Comparison of ENCODE assay signal across 23 cellular contexts in genomic region chr2:101351207-101351606, GRCh38. TPM values are rescaled to one million over a fixed set of nuclear protein-coding genes. Genes with fewer than 3 reads are reported as not detected.
DNase-seq lines count a peak whose midpoint lies in the region; ATAC-seq, FAIRE-seq and TF ChIP-seq lines count a peak whose summit lies in the region.
"Had no signal": no experiment of that assay in that cellular context is flagged by ENCODE, and none has a peak within 500 bp of the region (broad histone marks: within the 10 kb centered on the region; RNA-seq: fewer than 3 reads in every experiment).

No MANE protein-coding gene starts in this region.

- H3K4me1 Mint-ChIP-seq in Caco-2 (ENCODE audit: low read depth, unreplicated experiment), result peaks cover 49% of the 10 kb centered on the region
- peaks cover 4 to 9% of the 10 kb centered on the region in 2 donors for H3K4me1 Mint-ChIP-seq in effector memory CD8-positive, alpha-beta T cell (ENCODE audit: low read depth in 2 of 2)

- no peaks in the 10 kb centered on the region for H3K23me2 ChIP-seq in H1 (ENCODE audit: low read depth, low read length)

- no peaks in the 10 kb centered on the region for H3K9me3 Mint-ChIP-seq in Caco-2 (ENCODE audit: unreplicated experiment)
- no peaks in the 10 kb centered on the region for H3K9me3 Mint-ChIP-seq in effector memory CD8-positive, alpha-beta T cell
- H3K9me3 Mint-ChIP-seq: GM23338, HFFc6, IgD-negative memory B cell had no signal

- H3K79me1 ChIP-seq in H1 (ENCODE audit: low read depth, low read length), result no peaks in the 10 kb centered on the region
- no peaks in the 10 kb centered on the region for H3K79me1 ChIP-seq in neuronal stem cell (ENCODE audit: low read depth, low read length)

- H3K4me3 Mint-ChIP-seq in Caco-2 (ENCODE audit: unreplicated experiment), result no peak overlapping the region
- no peak overlapping the region for H3K4me3 Mint-ChIP-seq in effector memory CD8-positive, alpha-beta T cell
- H3K4me3 Mint-ChIP-seq: CD14-positive monocyte; CD8-positive, alpha-beta memory T cell; GM23338; HFFc6; IgD-negative memory B cell had no signal

- H3K27ac ChIP-seq in angular gyrus (ENCODE audit: low read depth, low read length) (peak overlapping the region; percentile 85), H1 (ENCODE audit: low read depth, low read length) (no peak overlapping the region), neuronal stem cell (replicated peaks; ENCODE audit: low read length) (no peak overlapping the region), HepG2 (ENCODE audit: extremely low read length, insufficient read depth, low read length) (no peak overlapping the region)
- H3K27ac ChIP-seq: BLaER1 had no signal

- no peak overlapping the region for H4K8ac ChIP-seq in H1 (ENCODE audit: extremely low read depth, insufficient read depth, low read length)
- no peak overlapping the region for H4K8ac ChIP-seq in neuronal stem cell (ENCODE audit: low read depth, low read length)

- H3K79me2 ChIP-seq in H1 (ENCODE audit: control insufficient read depth in 1 of 2, insufficient read depth in 2 of 2, low read length in 2 of 2), result no peaks in the 10 kb centered on the region
- no peaks in the 10 kb centered on the region for H3K79me2 ChIP-seq in HepG2 (ENCODE audit: insufficient read depth, low read length)

- H2AFZ ChIP-seq in H1 (ENCODE audit: low read length) (no peak overlapping the region), neuronal stem cell (ENCODE audit: low read length) (no peak overlapping the region), HepG2 (ENCODE audit: low read length) (no peak overlapping the region)
- H2AFZ ChIP-seq: GM23338 had no signal

- FAIRE-seq in H1 (lab: Jason Lieb, UNC), result no peak
- no peak for FAIRE-seq in HepG2 (lab: Jason Lieb, UNC)
- FAIRE-seq: D721Med, HTR-8/SVneo had no signal

- H3K4me3 ChIP-seq in Caco-2 (ENCODE audit: low read depth, low read length) (no peak overlapping the region), H1 (ENCODE audit: extremely low read depth in 1 of 4, insufficient read depth in 2 of 4, low read depth in 3 of 4, low read length in 4 of 4) (no peak overlapping the region), neuronal stem cell (ENCODE audit: low read length in 2 of 2) (no peak overlapping the region), HepG2 (replicated peaks in 1 of 3; ENCODE audit: insufficient read depth in 1 of 3, low read depth in 2 of 3, low read length in 3 of 3) (no peak overlapping the region)
- H3K4me3 ChIP-seq: BLaER1, GM23338 had no signal

- no peak overlapping the region for H3K9ac ChIP-seq in H1 (replicated peaks in 1 of 4; ENCODE audit: extremely low read depth in 1 of 4, low read depth in 3 of 4, low read length in 3 of 4)
- H3K9ac ChIP-seq in neuronal stem cell (ENCODE audit: low read depth, low read length, poor library complexity), result no peak overlapping the region
- H3K9ac ChIP-seq in HepG2 (ENCODE audit: insufficient read depth, low read depth, low read length), result no peak overlapping the region
- H3K9ac ChIP-seq: BLaER1 had no signal

- H2BK15ac ChIP-seq in H1 (ENCODE audit: low read length) (no peak overlapping the region), neuronal stem cell (ENCODE audit: low read length) (no peak overlapping the region)

- peak overlapping the region; percentile 80 for H3K27ac Mint-ChIP-seq in Caco-2 (ENCODE audit: unreplicated experiment)
- H3K27ac Mint-ChIP-seq in effector memory CD8-positive, alpha-beta T cell, result no peak overlapping the region
- H3K27ac Mint-ChIP-seq: GM23338, HFFc6, IgD-negative memory B cell had no signal

- H3K9me3 ChIP-seq in Caco-2 (no peaks in the 10 kb centered on the region), H1 (ENCODE audit: insufficient read depth in 2 of 2, low read depth in 1 of 2, low read length in 1 of 2) (no peaks in the 10 kb centered on the region), neuronal stem cell (replicated peaks in 1 of 2; ENCODE audit: control insufficient read depth in 2 of 2, insufficient read depth in 1 of 2, low read depth in 1 of 2, low read length in 2 of 2) (no peaks in the 10 kb centered on the region), HepG2 (ENCODE audit: low read length) (no peaks in the 10 kb centered on the region)
- H3K9me3 ChIP-seq: BLaER1 had no signal

- peaks cover 56% of the 10 kb centered on the region for H3K4me1 ChIP-seq in Caco-2
- H3K4me1 ChIP-seq in H1 (replicated peaks in 1 of 4; ENCODE audit: control insufficient read depth in 3 of 4, insufficient read depth in 4 of 4, low read length in 3 of 4), result peaks cover 0 to 5% (median under 1%) of the 10 kb centered on the region in 4 experiments; a peak in 3 of 7 replicates
- H3K4me1 ChIP-seq in neuronal stem cell (ENCODE audit: control insufficient read depth in 2 of 2, insufficient read depth in 1 of 2, low read depth in 1 of 2, low read length in 2 of 2), result no peaks in the 10 kb centered on the region
- peaks cover 34% of the 10 kb centered on the region for H3K4me1 ChIP-seq in HepG2 (ENCODE audit: insufficient read depth, low read length)
- H3K4me1 ChIP-seq: BLaER1 had no signal

- peaks cover 45% of the 10 kb centered on the region for H3K36me3 Mint-ChIP-seq in Caco-2 (ENCODE audit: insufficient read depth, unreplicated experiment)
- H3K36me3 Mint-ChIP-seq in effector memory CD8-positive, alpha-beta T cell (ENCODE audit: insufficient read depth), result no peaks in the 10 kb centered on the region
- H3K36me3 Mint-ChIP-seq: CD14-positive monocyte, IgD-negative memory B cell had no signal

- WGBS in H1 (ENCODE audit: extremely low coverage in 1 of 2, insufficient coverage in 1 of 2, insufficient read length in 1 of 2, insufficient replicate concordance in 2 of 2, low coverage in 1 of 2, low lambda C conversion rate in 2 of 2, missing lambda C conversion rate in 1 of 2), 2 experiments, result 88% methylated on average over 7 of the region's 7 CpGs; no CpG with 5 or more reads in 1 of the 2 experiments
- WGBS in neuronal stem cell (ENCODE audit: extremely low coverage in 2 of 2, insufficient read length in 2 of 2, insufficient replicate concordance in 1 of 2), 2 donors, result no CpG with 5 or more reads among the region's 7 CpGs
- WGBS in HepG2 (ENCODE audit: low lambda C conversion rate), result 49% methylated on average over 7 of the region's 7 CpGs

- TF ChIP-seq POLR2A in H1 (IDR thresholded peaks at IDR 0.05; ENCODE audit: control extremely low read depth in 1 of 2, low read depth in 2 of 2, low read length in 2 of 2) (no peak), HepG2 (IDR thresholded peaks at IDR 0.05; ENCODE audit: insufficient read depth in 1 of 2, low read depth in 2 of 2, low read length in 2 of 2) (no peak)

- H3K36me3 ChIP-seq in Caco-2 (ENCODE audit: control insufficient read depth, insufficient read depth, low read length) (no peaks in the 10 kb centered on the region), H1 (ENCODE audit: control insufficient read depth in 2 of 4, insufficient read depth in 4 of 4, low read length in 3 of 4) (no peaks in the 10 kb centered on the region), neuronal stem cell (replicated peaks in 1 of 2; ENCODE audit: control insufficient read depth in 2 of 2, insufficient read depth in 2 of 2, low read length in 2 of 2) (no peaks in the 10 kb centered on the region), HepG2 (replicated peaks in 1 of 2; ENCODE audit: control insufficient read depth in 1 of 2, insufficient read depth in 2 of 2, low read length in 2 of 2) (no peaks in the 10 kb centered on the region)
- H3K36me3 ChIP-seq: BLaER1 had no signal

- H2AK5ac ChIP-seq in H1 (ENCODE audit: low read depth, low read length) (0 out of 2 replicates have a peak overlapping the region, but pooled peaks have one; percentile 3), neuronal stem cell (ENCODE audit: low read depth, low read length) (no peak overlapping the region)

- H3K14ac ChIP-seq in H1 (ENCODE audit: insufficient read length) (no peak overlapping the region), neuronal stem cell (ENCODE audit: low read length) (no peak overlapping the region)

- no peak for TF ChIP-seq EP300 in H1 (IDR thresholded peaks at IDR 0.05; ENCODE audit: borderline replicate concordance in 1 of 2, low read depth in 2 of 2, low read length in 2 of 2)
- TF ChIP-seq EP300 in HepG2 (IDR thresholded peaks at IDR 0.05; ENCODE audit: low read depth in 2 of 2, low read length in 2 of 2), result no peak
- no peak for TF ChIP-seq EP300 in HepG2 (CRISPR knock-in tag; IDR thresholded peaks at IDR 0.05; ENCODE audit: borderline replicate concordance)

- no peaks in the 10 kb centered on the region for H3K27me3 Mint-ChIP-seq in Caco-2 (ENCODE audit: insufficient read depth, unreplicated experiment)
- H3K27me3 Mint-ChIP-seq in effector memory CD8-positive, alpha-beta T cell, result peaks cover 0 to 7% of the 10 kb centered on the region in 2 donors
- H3K27me3 Mint-ChIP-seq: CD8-positive, alpha-beta memory T cell had no signal

- intact Hi-C loops in Caco-2 (cut with micrococcal nuclease; ENCODE audit: unreplicated experiment) (no loop called here), HepG2 (cut with micrococcal nuclease; ENCODE audit: unreplicated experiment) (no loop called here)

- no peak overlapping the region for H2BK120ac ChIP-seq in H1 (replicated peaks; ENCODE audit: low read depth, low read length)
- no peak overlapping the region for H2BK120ac ChIP-seq in neuronal stem cell (ENCODE audit: low read depth, low read length)

- no peak overlapping the region for H2BK20ac ChIP-seq in H1 (ENCODE audit: low read length)

- H4K20me1 ChIP-seq in H1 (replicated peaks in 1 of 2; ENCODE audit: control insufficient read depth in 1 of 2, insufficient read depth in 2 of 2, low read length in 2 of 2), result no peaks in the 10 kb centered on the region
- no peaks in the 10 kb centered on the region for H4K20me1 ChIP-seq in HepG2 (ENCODE audit: insufficient read depth, low read length)
- H4K20me1 ChIP-seq: BLaER1 had no signal

- H3K4me2 ChIP-seq in H1 (ENCODE audit: insufficient read depth in 1 of 2, low read depth in 2 of 2, low read length in 2 of 2), result no peak overlapping the region
- no peak overlapping the region for H3K4me2 ChIP-seq in neuronal stem cell (ENCODE audit: insufficient read depth, low read length, poor library complexity, severe bottlenecking)
- H3K4me2 ChIP-seq in HepG2 (ENCODE audit: low read depth, low read length), result no peak overlapping the region
- H3K4me2 ChIP-seq: BLaER1, GM23338 had no signal

- TF ChIP-seq CTCF in Caco-2 (IDR thresholded peaks at IDR 0.05; ENCODE audit: insufficient read depth in 1 of 2, low read depth in 1 of 2, low read length in 1 of 2, severe bottlenecking in 1 of 2, unreplicated experiment in 1 of 2) (no peak), H1 (IDR thresholded peaks at IDR 0.05; ENCODE audit: control extremely low read depth in 1 of 3, insufficient read depth in 1 of 3, low read depth in 1 of 3, low read length in 3 of 3) (no peak), HepG2 (CRISPR knock-in tag; IDR thresholded peaks at IDR 0.05) (no peak)

- H3K56ac ChIP-seq in H1 (replicated peaks; ENCODE audit: insufficient read length, low read depth, low read length), result no peak overlapping the region

- no peak for DNase-seq in Caco-2
- DNase-seq in H1 (ENCODE audit: low read depth in 1 of 2, low spot score in 2 of 2), result no peak
- no peak for DNase-seq in neuronal stem cell (ENCODE audit: low spot score)
- no peak for DNase-seq in HepG2 (ENCODE audit: low spot score)
- DNase-seq in NCI-H526 (lab: John Stamatoyannopoulos, UW), result no peak
- DNase-seq in SK-N-DZ (ENCODE audit: low spot score), result no peak
- no peak for DNase-seq in effector memory CD8-positive, alpha-beta T cell
- DNase-seq: 8988T; CD8-positive, alpha-beta memory T cell; COR-L47; GF-D8; H7; HFFc6 had no signal

- TF ChIP-seq RAD21 in H1 (IDR thresholded peaks at IDR 0.05 in 1 of 2, conservative IDR thresholded peaks at IDR 0.05 in 1 of 2; ENCODE audit: low read depth in 2 of 2, low read length in 2 of 2), result no peak
- TF ChIP-seq RAD21 in HepG2 (CRISPR knock-in tag; IDR thresholded peaks at IDR 0.05), result no peak

- H4K91ac ChIP-seq in H1 (replicated peaks; ENCODE audit: insufficient read length, low read length), result no peak overlapping the region
- no peak overlapping the region for H4K91ac ChIP-seq in neuronal stem cell (ENCODE audit: low read depth, low read length, poor library complexity)

- no peaks in the 10 kb centered on the region for H3K27me3 ChIP-seq in Caco-2 (replicated peaks; ENCODE audit: control insufficient read depth, insufficient read depth, low read length)
- no peaks in the 10 kb centered on the region for H3K27me3 ChIP-seq in H1 (replicated peaks in 1 of 4; ENCODE audit: control insufficient read depth in 3 of 4, extremely low read depth in 1 of 4, insufficient read depth in 3 of 4, low read length in 3 of 4)
- H3K27me3 ChIP-seq in neuronal stem cell (ENCODE audit: control insufficient read depth in 3 of 3, insufficient read depth in 3 of 3, low read depth in 1 of 3, low read length in 3 of 3), result no peaks in the 10 kb centered on the region
- H3K27me3 ChIP-seq in HepG2 (ENCODE audit: control insufficient read depth in 1 of 2, insufficient read depth in 2 of 2, low read length in 2 of 2), result peaks cover 0 to 8% of the 10 kb centered on the region in 2 experiments; a peak in 2 of 5 replicates
- H3K27me3 ChIP-seq: BLaER1 had no signal

- no peak overlapping the region for H4K5ac ChIP-seq in H1 (ENCODE audit: insufficient read length, low read depth, low read length)

- CTCF ChIA-PET in Caco-2 (lab: Charles Lee), result interaction anchor here (1.1 to 2.2 kb wide), 3 partner anchors 8 to 215 kb away, joined by 3 to 6 read pairs (median 5); no protein-coding TSS in a partner anchor
- CTCF ChIA-PET in H1 (lab: Charles Lee; ENCODE audit: partially characterized antibody), result interaction anchor here (1.1 to 6.4 kb wide), 14 partner anchors 10 to 62 kb away, joined by 3 to 33 read pairs (median 6); partner anchors contain the start of gene CREG2
- CTCF ChIA-PET in HepG2 (lab: Yijun Ruan, JAX; ENCODE audit: low intra/inter-chr PET ratio, low total read pairs), result interaction anchor here (1.4 kb wide), 1 partner anchor 36 kb away, joined by 5 read pairs; the partner anchor contains the start of gene CREG2

- no peak for ATAC-seq in HepG2
- ATAC-seq in effector memory CD8-positive, alpha-beta T cell (replicated peaks), result no peak
- ATAC-seq: GM23338, HCT116 had no signal

- in situ Hi-C loops in HepG2 (cut with HindIII; ENCODE audit: extremely low pct_ligation_motif_present, low pct_unique_long_range_greater_than_20kb), result no loop called here

- no TSS peak for BruUV-seq in Caco-2 (replicated peaks; lab: Mats Ljungman, UMichigan)
- BruUV-seq in HepG2 (replicated peaks; lab: Mats Ljungman, UMichigan), result no TSS peak

- H2BK12ac ChIP-seq in H1 (ENCODE audit: low read depth, low read length), result no peak overlapping the region
- H2BK12ac ChIP-seq in neuronal stem cell (ENCODE audit: low read length), result no peak overlapping the region

- H3K4ac ChIP-seq in H1 (replicated peaks; ENCODE audit: insufficient read length, low read depth, low read length), result no peak overlapping the region
- no peak overlapping the region for H3K4ac ChIP-seq in neuronal stem cell (ENCODE audit: low read length)

- H3K23ac ChIP-seq in H1 (ENCODE audit: insufficient read length) (no peak overlapping the region), neuronal stem cell (ENCODE audit: low read depth, low read length, poor library complexity) (no peak overlapping the region)

- H3K18ac ChIP-seq in H1 (ENCODE audit: extremely low read depth, low read length) (no peak overlapping the region), neuronal stem cell (ENCODE audit: low read length) (peak overlapping the region; percentile 9)

- H2BK5ac ChIP-seq in H1 (ENCODE audit: low read depth, low read length) (no peak overlapping the region; the same call in 1 of the 2 replicates), neuronal stem cell (ENCODE audit: low read length) (no peak overlapping the region)

- POLR2A ChIA-PET in Caco-2 (lab: Charles Lee), result no interaction called here
- POLR2A ChIA-PET in H1 (lab: Charles Lee; ENCODE audit: partially characterized antibody), result interaction anchor here (1.0 kb wide), 1 partner anchor 10 kb away, joined by 3 read pairs; no protein-coding TSS in a partner anchor
- POLR2A ChIA-PET in HepG2 (lab: Yijun Ruan, JAX), result no interaction called here

RNA-seq across cellular contexts. Expression of gene CREG2, which starts 36.1 kb away (rescaled TPM):
- total RNA-seq in Caco-2 (2022) (119 and 120 TPM in 2 replicates), HepG2 (2016; rRNA removed; fragmentation: Illumina TruSeq; extraction: Trizol) (0.18 TPM in 1 of 2 replicates, not detected in the other)
- total RNA-seq in H1 (2021; fragmentation: NEBNext Ultra II Directional; extraction: Animal tissue kit (Norgen Biotek cat#: 25700)), result 2.0 and 2.2 TPM in 2 replicates
- polyA plus RNA-seq in H1 (2011; rRNA removed) (1.7 and 2.0 TPM in 2 replicates), HepG2 (2011; rRNA removed) (0.20 and 0.26 TPM in 2 replicates)
- 1.3 TPM for polyA plus RNA-seq in H1 (2011; cell fraction: cytosol; rRNA removed)
- 2.6 TPM for polyA plus RNA-seq in H1 (2011; cell fraction: nucleus; rRNA removed)
- polyA plus RNA-seq in H1 (2012, experiment 1 of 2), result 0.88 to 1.3 TPM (median 0.95 TPM) in 4 replicates
- polyA plus RNA-seq in H1 (2012, experiment 2 of 2), result 0.68 TPM
- polyA plus RNA-seq in H1 (2013, experiment 1 of 2), result 0.75 TPM
- 1.1 TPM for polyA plus RNA-seq in H1 (2013, experiment 2 of 2)
- 1.6 and 1.8 TPM in 2 replicates for polyA minus RNA-seq in H1 (2011; rRNA and poly(A)+ RNA removed)
- 3.8 TPM for polyA minus RNA-seq in H1 (2011; cell fraction: cytosol; rRNA and poly(A)+ RNA removed)
- polyA minus RNA-seq in H1 (2011; cell fraction: nucleus; rRNA and poly(A)+ RNA removed), result 3.6 TPM
- polyA plus RNA-seq in neuronal stem cell (2013, experiment 1 of 2), result 0.14 TPM
- polyA plus RNA-seq in neuronal stem cell (2013, experiment 2 of 2), result 0.14 TPM
- not detected in 2 replicates for total RNA-seq in HepG2 (2016; cell fraction: cytosol; rRNA removed; fragmentation: Illumina TruSeq; extraction: Trizol; ENCODE audit: low read depth)
- 0.13 TPM in 1 of 2 replicates, not detected in the other for total RNA-seq in HepG2 (2016; cell fraction: insoluble cytoplasmic fraction; rRNA removed; fragmentation: Illumina TruSeq; extraction: Trizol)
- 0.28 TPM in 1 of 2 replicates, not detected in the other for total RNA-seq in HepG2 (2016; cell fraction: membrane; rRNA removed; fragmentation: Illumina TruSeq; extraction: Trizol)
- total RNA-seq in HepG2 (2016; cell fraction: nucleus; rRNA removed; fragmentation: Illumina TruSeq; extraction: Trizol), result not detected in 2 replicates
- polyA plus RNA-seq in HepG2 (2011; cell fraction: cytosol; rRNA removed), result 0.43 and 0.49 TPM in 2 replicates
- 0.14 and 0.26 TPM in 2 replicates for polyA plus RNA-seq in HepG2 (2011; cell fraction: nucleus; rRNA removed)
- 0.08 and 0.29 TPM in 2 replicates for polyA plus RNA-seq in HepG2 (2012)
- 0.20 TPM in 1 of 2 replicates, not detected in the other for polyA plus RNA-seq in HepG2 (2016; cell fraction: cytosol; fragmentation: Illumina TruSeq; extraction: Trizol; ENCODE audit: low read depth)
- not detected in 2 replicates for polyA plus RNA-seq in HepG2 (2016; cell fraction: insoluble cytoplasmic fraction; fragmentation: Illumina TruSeq; extraction: Trizol; ENCODE audit: low read depth)
- polyA plus RNA-seq in HepG2 (2016; cell fraction: membrane; fragmentation: Illumina TruSeq; extraction: Trizol; ENCODE audit: low read depth), result 0.47 TPM in 1 of 2 replicates, not detected in the other
- not detected in 2 replicates for polyA plus RNA-seq in HepG2 (2016; cell fraction: nucleus; fragmentation: Illumina TruSeq; extraction: Trizol; ENCODE audit: insufficient read depth, low read depth)
- polyA minus RNA-seq in HepG2 (2011; rRNA and poly(A)+ RNA removed; ENCODE audit: low replicate concordance), result 40.8 TPM in 1 of 2 replicates, not detected in the other
- polyA minus RNA-seq in HepG2 (2011; cell fraction: cytosol; rRNA and poly(A)+ RNA removed), result 0.99 TPM in 1 of 2 replicates, not detected in the other
- polyA minus RNA-seq in HepG2 (2011; cell fraction: nucleus; rRNA and poly(A)+ RNA removed), result not detected in 2 replicates
- polyA plus RNA-seq in SK-N-DZ (2014; cell fraction: cytosol; rRNA removed), result 0.48 TPM in 1 of 2 replicates, not detected in the other
- not detected in 2 replicates for polyA plus RNA-seq in SK-N-DZ (2014; cell fraction: nucleus; rRNA removed)
- total RNA-seq: A673; CD8-positive, alpha-beta memory T cell; HFFc6 had no signal
- polyA plus RNA-seq: AG04450; CD14-positive monocyte; CD8-positive, alpha-beta memory T cell had no signal

RNA-seq across cellular contexts. Expression of gene RNF149, which starts 42.7 kb away (rescaled TPM):
- total RNA-seq in Caco-2 (2022) (96.8 and 101 TPM in 2 replicates), HepG2 (2016; rRNA removed; fragmentation: Illumina TruSeq; extraction: Trizol) (45.7 and 109 TPM in 2 replicates)
- total RNA-seq in H1 (2021; fragmentation: NEBNext Ultra II Directional; extraction: Animal tissue kit (Norgen Biotek cat#: 25700)), result 21.9 and 28.2 TPM in 2 replicates
- polyA plus RNA-seq in H1 (2011; rRNA removed) (13.2 and 16.6 TPM in 2 replicates), HepG2 (2011; rRNA removed) (87.2 and 87.6 TPM in 2 replicates)
- 19.0 TPM for polyA plus RNA-seq in H1 (2011; cell fraction: cytosol; rRNA removed)
- 18.3 TPM for polyA plus RNA-seq in H1 (2011; cell fraction: nucleus; rRNA removed)
- 13.8 to 21.3 TPM (median 15.7 TPM) in 4 replicates for polyA plus RNA-seq in H1 (2012, experiment 1 of 2)
- polyA plus RNA-seq in H1 (2012, experiment 2 of 2), result 6.7 TPM
- 26.4 TPM for polyA plus RNA-seq in H1 (2013, experiment 1 of 2)
- 24.0 TPM for polyA plus RNA-seq in H1 (2013, experiment 2 of 2)
- 13.8 and 17.6 TPM in 2 replicates for polyA minus RNA-seq in H1 (2011; rRNA and poly(A)+ RNA removed)
- polyA minus RNA-seq in H1 (2011; cell fraction: cytosol; rRNA and poly(A)+ RNA removed), result 13.9 TPM
- 27.4 TPM for polyA minus RNA-seq in H1 (2011; cell fraction: nucleus; rRNA and poly(A)+ RNA removed)
- 16.8 TPM for polyA plus RNA-seq in neuronal stem cell (2013, experiment 1 of 2)
- polyA plus RNA-seq in neuronal stem cell (2013, experiment 2 of 2), result 17.8 TPM
- total RNA-seq in HepG2 (2016; cell fraction: cytosol; rRNA removed; fragmentation: Illumina TruSeq; extraction: Trizol; ENCODE audit: low read depth), result 31.6 and 37.7 TPM in 2 replicates
- total RNA-seq in HepG2 (2016; cell fraction: insoluble cytoplasmic fraction; rRNA removed; fragmentation: Illumina TruSeq; extraction: Trizol), result 40.9 and 111 TPM in 2 replicates
- total RNA-seq in HepG2 (2016; cell fraction: membrane; rRNA removed; fragmentation: Illumina TruSeq; extraction: Trizol), result 40.3 and 50.9 TPM in 2 replicates
- total RNA-seq in HepG2 (2016; cell fraction: nucleus; rRNA removed; fragmentation: Illumina TruSeq; extraction: Trizol), result 138 and 175 TPM in 2 replicates
- 33.2 and 46.3 TPM in 2 replicates for polyA plus RNA-seq in HepG2 (2011; cell fraction: cytosol; rRNA removed)
- 67.6 and 82.1 TPM in 2 replicates for polyA plus RNA-seq in HepG2 (2011; cell fraction: nucleus; rRNA removed)
- 91.6 and 103 TPM in 2 replicates for polyA plus RNA-seq in HepG2 (2012)
- 12.2 and 15.7 TPM in 2 replicates for polyA plus RNA-seq in HepG2 (2016; cell fraction: cytosol; fragmentation: Illumina TruSeq; extraction: Trizol; ENCODE audit: low read depth)
- 37.5 and 38.4 TPM in 2 replicates for polyA plus RNA-seq in HepG2 (2016; cell fraction: insoluble cytoplasmic fraction; fragmentation: Illumina TruSeq; extraction: Trizol; ENCODE audit: low read depth)
- polyA plus RNA-seq in HepG2 (2016; cell fraction: membrane; fragmentation: Illumina TruSeq; extraction: Trizol; ENCODE audit: low read depth), result 22.7 and 27.3 TPM in 2 replicates
- 273 and 274 TPM in 2 replicates for polyA plus RNA-seq in HepG2 (2016; cell fraction: nucleus; fragmentation: Illumina TruSeq; extraction: Trizol; ENCODE audit: insufficient read depth, low read depth)
- 41.3 and 47.7 TPM in 2 replicates for polyA minus RNA-seq in HepG2 (2011; rRNA and poly(A)+ RNA removed; ENCODE audit: low replicate concordance)
- polyA minus RNA-seq in HepG2 (2011; cell fraction: cytosol; rRNA and poly(A)+ RNA removed), result 41.9 and 57.0 TPM in 2 replicates
- polyA minus RNA-seq in HepG2 (2011; cell fraction: nucleus; rRNA and poly(A)+ RNA removed), result 147 and 171 TPM in 2 replicates
- polyA plus RNA-seq in SK-N-DZ (2014; cell fraction: cytosol; rRNA removed), result 23.7 and 30.9 TPM in 2 replicates
- 36.7 and 50.3 TPM in 2 replicates for polyA plus RNA-seq in SK-N-DZ (2014; cell fraction: nucleus; rRNA removed)

Comparison
In these comparisons a context has a peak if more than half of its experiments do, and no peak if none do; other contexts are left out.
1. RNA of gene CREG2, which starts 36.1 kb away (total RNA-seq): 119 to 120 TPM in Caco-2; 2.0 to 2.2 TPM in H1 and 0.13 to 0.28 TPM in HepG2; every median in the first group is over 10 times any median in the second.